10 cellular contexts compared by ENCODE assay signal in the genomic region with DNA sequence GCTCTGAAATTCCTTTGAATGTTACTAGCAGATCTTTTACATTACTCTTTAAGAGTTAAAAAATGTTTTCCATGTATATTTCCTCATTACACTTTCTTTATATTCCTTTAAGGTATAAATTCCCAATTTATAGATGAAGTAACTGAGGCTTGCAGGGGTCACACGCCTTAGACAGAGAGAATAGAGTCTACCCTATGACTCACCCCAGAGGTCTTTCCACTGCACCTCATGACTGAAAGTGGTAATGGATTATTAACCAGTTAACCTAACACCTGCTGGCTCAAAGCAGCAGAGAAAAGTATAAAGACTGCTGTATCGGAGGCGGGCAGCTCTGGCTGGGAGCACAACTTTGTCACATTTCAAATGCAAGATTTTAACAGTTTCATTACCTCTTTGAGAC.
DNase-seq lines count a peak whose midpoint lies in the region; ATAC-seq lines count a peak whose summit lies in the region.
"Had no signal": no experiment of that assay in that cellular context is flagged by ENCODE, and none has a peak within 500 bp of the region (broad histone marks: within the 10 kb centered on the region; RNA-seq: fewer than 3 reads in every experiment).

No MANE protein-coding gene starts in this region.

- ATAC-seq in GM21825 (IDR thresholded peaks at IDR 0.05; ENCODE audit: unreplicated experiment), result peak; percentile 78
- ATAC-seq in HG03442 (IDR thresholded peaks at IDR 0.05; ENCODE audit: unreplicated experiment), result peak; percentile 87
- peak; percentile 82 for ATAC-seq in stimulated activated naive CD8-positive, alpha-beta T cell treated with anti-CD3 and anti-CD28 coated beads, Interleukin-15, Interleukin-2, amounts not matched to agents 100 U/mL and 50 U/mL, for 24 hours

- DNase-seq in NK-92 treated with Interleukin-12 subunit alpha and Interleukin-12 subunit beta, amount 100 ng/mL, for 24 hours (lab: John Stamatoyannopoulos, UW), result peak; percentile 19
- DNase-seq in NK-92 (lab: John Stamatoyannopoulos, UW; ENCODE audit: unreplicated experiment), result no peak
- DNase-seq in stimulated activated naive CD8-positive, alpha-beta T cell treated with anti-CD3 and anti-CD28 coated beads, Interleukin-15, Interleukin-2, amounts not matched to agents 100 U/mL and 50 U/mL, for 24 hours, result no peak
- no peak for DNase-seq in NCI-H526 (lab: John Stamatoyannopoulos, UW)
- no peak for DNase-seq in AG20443 (ENCODE audit: low spot score)
- no peak for DNase-seq in EL
- DNase-seq: IMR-90, kidney had no signal
